In the genomic region with DNA sequence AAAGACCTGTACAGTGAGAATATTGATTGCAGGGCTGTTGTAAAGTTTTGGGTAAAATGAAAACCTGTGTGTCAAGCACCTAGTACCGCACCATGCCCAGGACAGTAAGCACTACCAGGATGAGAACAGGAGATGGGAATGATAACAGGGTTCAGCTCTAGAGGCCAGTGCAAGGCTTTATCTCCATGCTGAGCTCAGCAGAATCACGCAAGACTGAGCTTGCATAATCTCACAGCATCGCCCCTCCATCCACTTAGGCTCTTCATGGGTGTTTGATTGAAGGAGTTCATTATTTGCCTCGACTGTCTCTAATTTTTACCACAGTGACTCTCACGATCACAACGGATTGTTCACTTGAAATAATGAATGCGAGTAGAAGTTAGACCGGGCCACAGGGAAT, we compare ENCODE assay signal across 3 cellular contexts.
A peak's percentile ranks its signal among the peaks of the same experiment; 100 is the strongest.
TF ChIP-seq lines count a peak whose summit lies in the region.

No MANE protein-coding gene starts in this region.

TF ChIP-seq in A549, 52 proteins besides CTCF, POLR2A, EP300 and RAD21:
- no peak for TF ChIP-seq FOSB (CRISPR knock-in tag; IDR thresholded peaks at IDR 0.05)
- peak; percentile 53 for TF ChIP-seq MAFK (IDR thresholded peaks at IDR 0.05; ENCODE audit: partially characterized antibody)

TF ChIP-seq in IMR-90, 13 proteins besides CTCF, POLR2A, EP300 and RAD21:
- TF ChIP-seq FOS (IDR thresholded peaks at IDR 0.05; ENCODE audit: low read depth, low read length): no peak
- no peak for TF ChIP-seq NFE2L2 (IDR thresholded peaks at IDR 0.05; ENCODE audit: low read depth, low read length)
- TF ChIP-seq MXI1 (IDR thresholded peaks at IDR 0.05; ENCODE audit: borderline replicate concordance, low read depth, low read length): no peak
- TF ChIP-seq MAFK (IDR thresholded peaks at IDR 0.05; ENCODE audit: low read depth, low read length): peak; percentile 50; the same call in 1 of the 2 replicates
TF ChIP-seq in IMR-90: peak in this region for 1.

TF ChIP-seq in H1, 55 proteins besides CTCF, POLR2A, EP300 and RAD21:
- TF ChIP-seq RFX5 (IDR thresholded peaks at IDR 0.05; ENCODE audit: borderline replicate concordance, low read depth, low read length): no peak
- 0 out of 2 replicates have a peak, but pooled peaks have one; percentile 22 for TF ChIP-seq MAFK (IDR thresholded peaks at IDR 0.05; ENCODE audit: low read depth, low read length)
